ENCODE assay signal across 16 cellular contexts in genomic region chr4:74631988-74632387, GRCh38.
"Had no signal": no experiment of that assay in that cellular context is flagged by ENCODE, and none has a peak within 500 bp of the region (broad histone marks: within the 10 kb centered on the region; RNA-seq: fewer than 3 reads in every experiment).

No MANE protein-coding gene starts in this region.

- H3K27ac ChIP-seq: neutrophil, right atrium auricular region, sigmoid colon, thoracic aorta, transverse colon had no signal

- H3K9me3 ChIP-seq: mucosa of descending colon, neutrophil, right atrium auricular region, sigmoid colon, stomach, thoracic aorta, transverse colon had no signal

- H3K36me3 Mint-ChIP-seq: naive thymus-derived CD8-positive, alpha-beta T cell had no signal

- H3K27me3 Mint-ChIP-seq: effector memory CD8-positive, alpha-beta T cell had no signal

- H3K4me1 ChIP-seq: right atrium auricular region had no signal

- H3K4me3 ChIP-seq: mucosa of descending colon, right atrium auricular region, sigmoid colon, stomach, thoracic aorta, transverse colon had no signal

- H3K36me3 ChIP-seq: neutrophil, right atrium auricular region, sigmoid colon, stomach, thoracic aorta, transverse colon had no signal

- H3K4me3 Mint-ChIP-seq: dendritic cell treated with granulocyte-macrophage colony-stimulating factor and Interleukin-4, amounts not matched to agents 40 ng/mL and 50 ng/mL, for 4 days; effector memory CD8-positive, alpha-beta T cell had no signal

- DNase-seq: effector memory CD8-positive, alpha-beta T cell; foreskin melanocyte; head of caudate nucleus; hippocampal formation; sigmoid colon; small intestine; substantia nigra had no signal

- H3K27ac Mint-ChIP-seq: dendritic cell treated with granulocyte-macrophage colony-stimulating factor and Interleukin-4, amounts not matched to agents 40 ng/mL and 50 ng/mL, for 4 days; effector memory CD8-positive, alpha-beta T cell had no signal

- H3K27me3 ChIP-seq: right atrium auricular region, stomach, transverse colon had no signal

- H3K9me3 Mint-ChIP-seq: dendritic cell treated with granulocyte-macrophage colony-stimulating factor and Interleukin-4, amounts not matched to agents 40 ng/mL and 50 ng/mL, for 4 days; naive thymus-derived CD8-positive, alpha-beta T cell had no signal

- ATAC-seq: effector memory CD8-positive, alpha-beta T cell; left lobe of liver had no signal
